In the genomic region with DNA sequence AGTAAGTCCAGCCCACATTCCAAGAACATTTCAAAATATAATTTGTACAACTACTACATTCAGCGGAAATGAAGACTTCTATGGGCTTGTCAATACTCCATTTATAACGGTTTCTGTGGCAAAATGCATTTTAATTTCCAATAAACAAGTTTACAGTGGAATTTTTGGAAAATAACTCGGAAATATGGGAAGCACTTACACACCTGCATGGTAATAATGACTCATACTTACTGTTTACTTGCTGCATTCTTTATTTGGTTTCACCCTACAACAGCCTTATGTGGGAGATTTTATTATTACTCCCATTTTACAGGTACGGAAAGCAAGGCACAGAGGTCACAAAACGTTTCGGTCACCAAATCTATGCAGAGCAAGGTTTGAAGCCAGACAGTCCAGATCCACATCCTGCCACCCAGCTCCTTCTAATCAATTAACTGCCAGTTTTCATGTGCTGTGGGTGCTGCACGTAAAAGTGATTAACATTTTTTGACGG, we compare ENCODE assay signal across 18 cellular contexts.
"Had no signal": no experiment of that assay in that cellular context is flagged by ENCODE, and none has a peak within 500 bp of the region (broad histone marks: within the 10 kb centered on the region; RNA-seq: fewer than 3 reads in every experiment).

No MANE protein-coding gene starts in this region.

- H3K27ac ChIP-seq: transverse colon, vagina had no signal

- H3K27me3 Mint-ChIP-seq: activated B cell treated with CpG ODN at 0.5 μM for 24 hours; activated T-helper 17 cell treated with anti-CD3 and anti-CD28 coated beads, Interleukin-2, amount 50 U/mL, for 72 hours; natural killer cell treated with Interleukin-12 subunit alpha and Interleukin-12 subunit beta and Interleukin-15 and Interleukin-18, amount 100 ng/mL, for 72 hours; stimulated activated naive B cell treated with anti-CD40 and anti-IgM and Interleukin-4, amounts not matched to agents 10 μg/mL and 1 μg/mL and 100 μg/mL, for 72 hours had no signal

- ATAC-seq: natural killer cell treated with Interleukin-12 subunit alpha and Interleukin-12 subunit beta and Interleukin-15 and Interleukin-18, amount 100 ng/mL, for 72 hours had no signal

- DNase-seq: activated B cell treated with CpG ODN at 0.5 μM for 24 hours; activated CD4-positive, alpha-beta T cell treated with anti-CD3 and anti-CD28 coated beads, Interleukin-2, amount 50 U/mL, for 1 hour; activated CD8-positive, alpha-beta memory T cell treated with anti-CD3 and anti-CD28 coated beads for 24 hours; activated naive CD4-positive, alpha-beta T cell treated with anti-CD3 and anti-CD28 coated beads, Interleukin-2, amount 50 U/mL, for 16 hours; caudate nucleus; glutamatergic neuron; hypothalamus; kidney glomerular epithelial cell; mesendoderm; posterior cingulate gyrus; retina; stimulated activated CD4-positive, alpha-beta T cell treated with anti-CD3 and anti-CD28 coated beads, Interleukin-2, amount 100 ng/mL, for 48 hours; stimulated activated naive B cell treated with anti-CD40 and anti-IgM and Interleukin-4, amounts not matched to agents 10 μg/mL and 1 μg/mL and 100 μg/mL, for 72 hours; substantia nigra; transverse colon had no signal

- H3K27ac Mint-ChIP-seq: activated B cell treated with CpG ODN at 0.5 μM for 24 hours; activated T-helper 17 cell treated with anti-CD3 and anti-CD28 coated beads, Interleukin-2, amount 50 U/mL, for 72 hours; natural killer cell treated with Interleukin-12 subunit alpha and Interleukin-12 subunit beta and Interleukin-15 and Interleukin-18, amount 100 ng/mL, for 72 hours; stimulated activated naive B cell treated with anti-CD40 and anti-IgM and Interleukin-4, amounts not matched to agents 10 μg/mL and 1 μg/mL and 100 μg/mL, for 72 hours had no signal

- H3K9me3 Mint-ChIP-seq: activated B cell treated with CpG ODN at 0.5 μM for 24 hours; activated T-helper 17 cell treated with anti-CD3 and anti-CD28 coated beads, Interleukin-2, amount 50 U/mL, for 72 hours; natural killer cell treated with Interleukin-12 subunit alpha and Interleukin-12 subunit beta and Interleukin-15 and Interleukin-18, amount 100 ng/mL, for 72 hours; stimulated activated naive B cell treated with anti-CD40 and anti-IgM and Interleukin-4, amounts not matched to agents 10 μg/mL and 1 μg/mL and 100 μg/mL, for 72 hours had no signal

- H3K36me3 ChIP-seq: transverse colon, vagina had no signal

- H3K4me1 Mint-ChIP-seq: activated T-helper 17 cell treated with anti-CD3 and anti-CD28 coated beads, Interleukin-2, amount 50 U/mL, for 72 hours had no signal

- H3K4me3 Mint-ChIP-seq: activated B cell treated with CpG ODN at 0.5 μM for 24 hours; activated T-helper 17 cell treated with anti-CD3 and anti-CD28 coated beads, Interleukin-2, amount 50 U/mL, for 72 hours; natural killer cell treated with Interleukin-12 subunit alpha and Interleukin-12 subunit beta and Interleukin-15 and Interleukin-18, amount 100 ng/mL, for 72 hours; stimulated activated naive B cell treated with anti-CD40 and anti-IgM and Interleukin-4, amounts not matched to agents 10 μg/mL and 1 μg/mL and 100 μg/mL, for 72 hours had no signal

- H3K27me3 ChIP-seq: transverse colon, vagina had no signal

- H3K36me3 Mint-ChIP-seq: natural killer cell treated with Interleukin-12 subunit alpha and Interleukin-12 subunit beta and Interleukin-15 and Interleukin-18, amount 100 ng/mL, for 72 hours had no signal

- H3K4me3 ChIP-seq: transverse colon, vagina had no signal

- H3K9me3 ChIP-seq: transverse colon, vagina had no signal
